Comparison of ENCODE assay signal across 1 cellular context in genomic region chr2:61144697-61145268, GRCh38.
A peak's percentile ranks its signal among the peaks of the same experiment; 100 is the strongest.
TF ChIP-seq lines count a peak whose summit lies in the region.

No MANE protein-coding gene starts in this region.

TF ChIP-seq in HepG2, 621 proteins besides CTCF, POLR2A, EP300 and RAD21 (continued from another document and continues in another):
- TF ChIP-seq ZBTB40 (IDR thresholded peaks at IDR 0.05): no peak
- TF ChIP-seq ZBTB40 (CRISPR knock-in tag; IDR thresholded peaks at IDR 0.05): peak; percentile 52; the same call in 1 of the 2 replicates
- TF ChIP-seq DMTF1 (CRISPR knock-in tag; IDR thresholded peaks at IDR 0.05): 0 out of 2 replicates have a peak, but pooled peaks have one; percentile 18
- TF ChIP-seq ZNF766 (CRISPR knock-in tag; IDR thresholded peaks at IDR 0.05; ENCODE audit: borderline replicate concordance): no peak
- TF ChIP-seq ZFX (CRISPR knock-in tag; IDR thresholded peaks at IDR 0.05; ENCODE audit: low read depth): peak; percentile 52; the same call in 1 of the 2 replicates
- TF ChIP-seq GLI4 (CRISPR knock-in tag; IDR thresholded peaks at IDR 0.05; ENCODE audit: borderline replicate concordance): no peak
- TF ChIP-seq MTF1 (CRISPR knock-in tag; IDR thresholded peaks at IDR 0.05): no peak
- TF ChIP-seq SNAPC5 (CRISPR knock-in tag; IDR thresholded peaks at IDR 0.05; ENCODE audit: borderline replicate concordance): no peak
- TF ChIP-seq ZNF781 (CRISPR knock-in tag; IDR thresholded peaks at IDR 0.05; ENCODE audit: borderline replicate concordance, not compliant biosample characterization): peak; percentile 67
- TF ChIP-seq HMG20B (CRISPR knock-in tag; conservative IDR thresholded peaks at IDR 0.05): peak; percentile 46; the same call in 1 of the 2 replicates
- TF ChIP-seq ZNF326 (CRISPR knock-in tag; IDR thresholded peaks at IDR 0.05; ENCODE audit: borderline replicate concordance): no peak
- peak; percentile 82 for TF ChIP-seq GATAD1 (CRISPR knock-in tag; IDR thresholded peaks at IDR 0.05)
- no peak for TF ChIP-seq ZXDC (CRISPR knock-in tag; IDR thresholded peaks at IDR 0.05)
- TF ChIP-seq FOXJ3 (CRISPR knock-in tag; IDR thresholded peaks at IDR 0.05; ENCODE audit: borderline replicate concordance): no peak; the same call in 1 of the 2 replicates
- peak; percentile 29; the same call in 1 of the 2 replicates for TF ChIP-seq TFE3 (CRISPR knock-in tag; IDR thresholded peaks at IDR 0.05)
- TF ChIP-seq AGO1 (IDR thresholded peaks at IDR 0.05; ENCODE audit: low read depth, low read length, poor library complexity, severe bottlenecking): no peak
- peak; percentile 52; the same call in 1 of the 2 replicates for TF ChIP-seq HOXA5 (CRISPR knock-in tag; IDR thresholded peaks at IDR 0.05)
- TF ChIP-seq ZNF367 (CRISPR knock-in tag; IDR thresholded peaks at IDR 0.05; ENCODE audit: borderline replicate concordance): no peak
- 0 out of 2 replicates have a peak, but pooled peaks have one; percentile 22 for TF ChIP-seq UBTF (CRISPR knock-in tag; IDR thresholded peaks at IDR 0.05)
- 0 out of 2 replicates have a peak, but pooled peaks have one; percentile 35 for TF ChIP-seq SMAD9 (CRISPR knock-in tag; IDR thresholded peaks at IDR 0.05)
- TF ChIP-seq TEAD3 (CRISPR knock-in tag; optimal IDR thresholded peaks at IDR 0.05; ENCODE audit: borderline replicate concordance): peak; percentile 72
- TF ChIP-seq ZBTB49 (CRISPR knock-in tag; IDR thresholded peaks at IDR 0.05; ENCODE audit: borderline replicate concordance): no peak
- TF ChIP-seq TBX2 (CRISPR knock-in tag; IDR thresholded peaks at IDR 0.05; ENCODE audit: borderline replicate concordance): peak; percentile 65; the same call in 1 of the 2 replicates
- TF ChIP-seq ZNF780A (CRISPR knock-in tag; IDR thresholded peaks at IDR 0.05): no peak
- TF ChIP-seq ZNF629 (CRISPR knock-in tag; conservative IDR thresholded peaks at IDR 0.05): no peak
- TF ChIP-seq GATA4 (IDR thresholded peaks at IDR 0.05; ENCODE audit: borderline replicate concordance, low read depth): 0 out of 2 replicates have a peak, but pooled peaks have one; percentile 57
- peak; percentile 35 for TF ChIP-seq ZNF883 (CRISPR knock-in tag; IDR thresholded peaks at IDR 0.05; ENCODE audit: not compliant biosample characterization)
- TF ChIP-seq ZNF510 (CRISPR knock-in tag; IDR thresholded peaks at IDR 0.05; ENCODE audit: low read depth): 0 out of 2 replicates have a peak, but pooled peaks have one; percentile 28
- no peak; the same call in 1 of the 2 replicates for TF ChIP-seq KDM4B (CRISPR knock-in tag; IDR thresholded peaks at IDR 0.05)
- no peak for TF ChIP-seq MEF2D (CRISPR knock-in tag; IDR thresholded peaks at IDR 0.05)
- no peak for TF ChIP-seq ZBTB8A (CRISPR knock-in tag; IDR thresholded peaks at IDR 0.05; ENCODE audit: borderline replicate concordance, low read depth)
- 0 out of 2 replicates have a peak, but pooled peaks have one; percentile 4 for TF ChIP-seq ZNF563 (CRISPR knock-in tag; IDR thresholded peaks at IDR 0.05)
- TF ChIP-seq RFX1 (IDR thresholded peaks at IDR 0.05): no peak
- no peak for TF ChIP-seq PAF1 (CRISPR knock-in tag; IDR thresholded peaks at IDR 0.05)
- TF ChIP-seq NAIF1 (CRISPR knock-in tag; IDR thresholded peaks at IDR 0.05; ENCODE audit: borderline replicate concordance): peak; percentile 98
- 0 out of 2 replicates have a peak, but pooled peaks have one; percentile 57 for TF ChIP-seq ZNF772 (CRISPR knock-in tag; IDR thresholded peaks at IDR 0.05)
- 0 out of 2 replicates have a peak, but pooled peaks have one; percentile 48 for TF ChIP-seq SP140L (CRISPR knock-in tag; IDR thresholded peaks at IDR 0.05; ENCODE audit: borderline replicate concordance)
- TF ChIP-seq ZNF619 (CRISPR knock-in tag; IDR thresholded peaks at IDR 0.05): 0 out of 2 replicates have a peak, but pooled peaks have one; percentile 64
- 0 out of 2 replicates have a peak, but pooled peaks have one; percentile 71 for TF ChIP-seq ZNF598 (CRISPR knock-in tag; IDR thresholded peaks at IDR 0.05; ENCODE audit: borderline replicate concordance)
